ENCODE assay signal across 1 cellular context in genomic region chr7:77152232-77152631, GRCh38. TPM values are rescaled to one million over a fixed set of nuclear protein-coding genes. Genes with fewer than 3 reads are reported as not detected.
"Had no signal": no experiment of that assay in that cellular context is flagged by ENCODE, and none has a peak within 500 bp of the region (broad histone marks: within the 10 kb centered on the region; RNA-seq: fewer than 3 reads in every experiment).

No MANE protein-coding gene starts in this region.

RNA-seq across cellular contexts. Expression of gene FGL2, which starts 47.4 kb away (rescaled TPM):
- total RNA-seq: mesothelial cell of epicardium had no signal
